In the genomic region with DNA sequence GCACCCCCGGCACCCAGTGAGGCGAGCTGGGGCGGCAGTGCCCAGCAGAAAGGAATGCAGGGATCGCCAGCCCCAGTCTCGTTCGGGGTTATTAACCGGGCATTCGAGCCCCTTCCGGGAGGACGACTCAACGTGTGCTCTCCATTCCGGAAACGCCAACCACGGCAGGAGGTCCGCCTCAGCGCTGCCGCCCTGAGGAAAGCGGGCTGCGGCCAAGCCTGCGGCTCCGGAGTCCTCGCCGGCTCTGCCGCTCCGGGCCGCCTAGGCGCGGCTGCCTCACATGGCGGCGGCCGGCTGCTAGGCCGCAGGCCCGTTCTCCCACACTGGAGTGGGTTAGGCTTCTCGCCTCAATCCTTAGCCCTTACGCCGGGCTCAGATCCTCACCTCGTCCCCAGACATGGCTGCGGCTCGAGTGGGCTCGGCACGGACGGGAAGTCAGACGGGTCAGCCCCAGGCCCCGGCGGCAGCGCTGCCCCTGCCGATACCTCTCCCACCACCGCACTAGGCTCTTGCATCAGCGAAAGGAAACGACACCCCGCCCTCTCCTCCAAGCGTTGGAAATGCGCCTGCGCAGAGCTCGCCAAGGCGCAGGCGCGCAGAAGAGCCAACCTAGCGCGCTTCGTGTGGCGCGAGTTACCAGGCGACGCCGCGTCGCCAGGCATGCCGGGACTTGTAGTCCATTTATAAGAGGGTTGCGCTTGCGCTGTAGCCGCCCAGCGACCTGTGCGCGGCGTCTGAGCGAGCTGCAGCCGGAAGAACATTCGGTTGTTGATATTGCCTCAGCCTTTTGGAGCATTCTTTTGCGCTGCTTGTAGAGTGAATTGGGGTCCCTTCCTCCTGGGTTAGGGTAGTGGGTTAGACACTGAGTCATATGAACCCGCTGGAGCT, we compare ENCODE assay signal across 1 cellular context.
TF ChIP-seq lines count a peak whose summit lies in the region.

A gene with protein sequence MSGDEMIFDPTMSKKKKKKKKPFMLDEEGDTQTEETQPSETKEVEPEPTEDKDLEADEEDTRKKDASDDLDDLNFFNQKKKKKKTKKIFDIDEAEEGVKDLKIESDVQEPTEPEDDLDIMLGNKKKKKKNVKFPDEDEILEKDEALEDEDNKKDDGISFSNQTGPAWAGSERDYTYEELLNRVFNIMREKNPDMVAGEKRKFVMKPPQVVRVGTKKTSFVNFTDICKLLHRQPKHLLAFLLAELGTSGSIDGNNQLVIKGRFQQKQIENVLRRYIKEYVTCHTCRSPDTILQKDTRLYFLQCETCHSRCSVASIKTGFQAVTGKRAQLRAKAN (minus strand): TSS at position 532 of the 888 bp plus-strand sequence. CDS start 133 bp downstream, at position 399.

TF ChIP-seq in K562, 482 proteins besides CTCF, POLR2A, EP300 and RAD21 (continued from another document):
- TF ChIP-seq, protein P1, sequence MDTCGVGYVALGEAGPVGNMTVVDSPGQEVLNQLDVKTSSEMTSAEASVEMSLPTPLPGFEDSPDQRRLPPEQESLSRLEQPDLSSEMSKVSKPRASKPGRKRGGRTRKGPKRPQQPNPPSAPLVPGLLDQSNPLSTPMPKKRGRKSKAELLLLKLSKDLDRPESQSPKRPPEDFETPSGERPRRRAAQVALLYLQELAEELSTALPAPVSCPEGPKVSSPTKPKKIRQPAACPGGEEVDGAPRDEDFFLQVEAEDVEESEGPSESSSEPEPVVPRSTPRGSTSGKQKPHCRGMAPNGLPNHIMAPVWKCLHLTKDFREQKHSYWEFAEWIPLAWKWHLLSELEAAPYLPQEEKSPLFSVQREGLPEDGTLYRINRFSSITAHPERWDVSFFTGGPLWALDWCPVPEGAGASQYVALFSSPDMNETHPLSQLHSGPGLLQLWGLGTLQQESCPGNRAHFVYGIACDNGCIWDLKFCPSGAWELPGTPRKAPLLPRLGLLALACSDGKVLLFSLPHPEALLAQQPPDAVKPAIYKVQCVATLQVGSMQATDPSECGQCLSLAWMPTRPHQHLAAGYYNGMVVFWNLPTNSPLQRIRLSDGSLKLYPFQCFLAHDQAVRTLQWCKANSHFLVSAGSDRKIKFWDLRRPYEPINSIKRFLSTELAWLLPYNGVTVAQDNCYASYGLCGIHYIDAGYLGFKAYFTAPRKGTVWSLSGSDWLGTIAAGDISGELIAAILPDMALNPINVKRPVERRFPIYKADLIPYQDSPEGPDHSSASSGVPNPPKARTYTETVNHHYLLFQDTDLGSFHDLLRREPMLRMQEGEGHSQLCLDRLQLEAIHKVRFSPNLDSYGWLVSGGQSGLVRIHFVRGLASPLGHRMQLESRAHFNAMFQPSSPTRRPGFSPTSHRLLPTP (IDR thresholded peaks at IDR 0.05; ENCODE audit: borderline replicate concordance, extremely low read depth, insufficient read length), result no peak
- TF ChIP-seq, protein P2, sequence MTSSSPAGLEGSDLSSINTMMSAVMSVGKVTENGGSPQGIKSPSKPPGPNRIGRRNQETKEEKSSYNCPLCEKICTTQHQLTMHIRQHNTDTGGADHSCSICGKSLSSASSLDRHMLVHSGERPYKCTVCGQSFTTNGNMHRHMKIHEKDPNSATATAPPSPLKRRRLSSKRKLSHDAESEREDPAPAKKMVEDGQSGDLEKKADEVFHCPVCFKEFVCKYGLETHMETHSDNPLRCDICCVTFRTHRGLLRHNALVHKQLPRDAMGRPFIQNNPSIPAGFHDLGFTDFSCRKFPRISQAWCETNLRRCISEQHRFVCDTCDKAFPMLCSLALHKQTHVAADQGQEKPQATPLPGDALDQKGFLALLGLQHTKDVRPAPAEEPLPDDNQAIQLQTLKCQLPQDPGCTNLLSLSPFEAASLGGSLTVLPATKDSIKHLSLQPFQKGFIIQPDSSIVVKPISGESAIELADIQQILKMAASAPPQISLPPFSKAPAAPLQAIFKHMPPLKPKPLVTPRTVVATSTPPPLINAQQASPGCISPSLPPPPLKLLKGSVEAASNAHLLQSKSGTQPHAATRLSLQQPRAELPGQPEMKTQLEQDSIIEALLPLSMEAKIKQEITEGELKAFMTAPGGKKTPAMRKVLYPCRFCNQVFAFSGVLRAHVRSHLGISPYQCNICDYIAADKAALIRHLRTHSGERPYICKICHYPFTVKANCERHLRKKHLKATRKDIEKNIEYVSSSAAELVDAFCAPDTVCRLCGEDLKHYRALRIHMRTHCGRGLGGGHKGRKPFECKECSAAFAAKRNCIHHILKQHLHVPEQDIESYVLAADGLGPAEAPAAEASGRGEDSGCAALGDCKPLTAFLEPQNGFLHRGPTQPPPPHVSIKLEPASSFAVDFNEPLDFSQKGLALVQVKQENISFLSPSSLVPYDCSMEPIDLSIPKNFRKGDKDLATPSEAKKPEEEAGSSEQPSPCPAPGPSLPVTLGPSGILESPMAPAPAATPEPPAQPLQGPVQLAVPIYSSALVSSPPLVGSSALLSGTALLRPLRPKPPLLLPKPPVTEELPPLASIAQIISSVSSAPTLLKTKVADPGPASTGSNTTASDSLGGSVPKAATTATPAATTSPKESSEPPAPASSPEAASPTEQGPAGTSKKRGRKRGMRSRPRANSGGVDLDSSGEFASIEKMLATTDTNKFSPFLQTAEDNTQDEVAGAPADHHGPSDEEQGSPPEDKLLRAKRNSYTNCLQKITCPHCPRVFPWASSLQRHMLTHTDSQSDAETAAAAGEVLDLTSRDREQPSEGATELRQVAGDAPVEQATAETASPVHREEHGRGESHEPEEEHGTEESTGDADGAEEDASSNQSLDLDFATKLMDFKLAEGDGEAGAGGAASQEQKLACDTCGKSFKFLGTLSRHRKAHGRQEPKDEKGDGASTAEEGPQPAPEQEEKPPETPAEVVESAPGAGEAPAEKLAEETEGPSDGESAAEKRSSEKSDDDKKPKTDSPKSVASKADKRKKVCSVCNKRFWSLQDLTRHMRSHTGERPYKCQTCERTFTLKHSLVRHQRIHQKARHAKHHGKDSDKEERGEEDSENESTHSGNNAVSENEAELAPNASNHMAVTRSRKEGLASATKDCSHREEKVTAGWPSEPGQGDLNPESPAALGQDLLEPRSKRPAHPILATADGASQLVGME (CRISPR knock-in tag; IDR thresholded peaks at IDR 0.05), result no peak; the same call in 1 of the 2 replicates
- TF ChIP-seq ZNF583 (CRISPR knock-in tag; IDR thresholded peaks at IDR 0.05) (no peak; the same call in 1 of the 2 replicates), POU5F1 (IDR thresholded peaks at IDR 0.05; ENCODE audit: borderline replicate concordance, low read depth, low read length, partially characterized antibody) (peak; percentile 78), EGR1 (conservative IDR thresholded peaks at IDR 0.05) (peak; percentile 48), FOSL1 (tag; conservative IDR thresholded peaks at IDR 0.05) (no peak), SNIP1 (IDR thresholded peaks at IDR 0.05; ENCODE audit: low read depth) (no peak), NFE2 (IDR thresholded peaks at IDR 0.05; ENCODE audit: low read depth) (no peak), ZNF354B (CRISPR knock-in tag; IDR thresholded peaks at IDR 0.05) (no peak), ELF4 (CRISPR knock-in tag; IDR thresholded peaks at IDR 0.05) (no peak; the same call in 1 of the 2 replicates), ZNF311 (CRISPR knock-in tag; IDR thresholded peaks at IDR 0.05) (no peak), NUFIP1 (IDR thresholded peaks at IDR 0.05; ENCODE audit: partially characterized antibody) (no peak), CHD4 (IDR thresholded peaks at IDR 0.05; ENCODE audit: insufficient read depth, insufficient replicate concordance, low read depth, low read length, poor library complexity, severe bottlenecking) (no peak), ZKSCAN1 (IDR thresholded peaks at IDR 0.05; ENCODE audit: low read depth, low read length) (no peak), BHLHE40 (IDR thresholded peaks at IDR 0.05; ENCODE audit: low read length) (no peak), KLF10 (CRISPR knock-in tag; IDR thresholded peaks at IDR 0.05) (no peak)
- TF ChIP-seq, protein P3, sequence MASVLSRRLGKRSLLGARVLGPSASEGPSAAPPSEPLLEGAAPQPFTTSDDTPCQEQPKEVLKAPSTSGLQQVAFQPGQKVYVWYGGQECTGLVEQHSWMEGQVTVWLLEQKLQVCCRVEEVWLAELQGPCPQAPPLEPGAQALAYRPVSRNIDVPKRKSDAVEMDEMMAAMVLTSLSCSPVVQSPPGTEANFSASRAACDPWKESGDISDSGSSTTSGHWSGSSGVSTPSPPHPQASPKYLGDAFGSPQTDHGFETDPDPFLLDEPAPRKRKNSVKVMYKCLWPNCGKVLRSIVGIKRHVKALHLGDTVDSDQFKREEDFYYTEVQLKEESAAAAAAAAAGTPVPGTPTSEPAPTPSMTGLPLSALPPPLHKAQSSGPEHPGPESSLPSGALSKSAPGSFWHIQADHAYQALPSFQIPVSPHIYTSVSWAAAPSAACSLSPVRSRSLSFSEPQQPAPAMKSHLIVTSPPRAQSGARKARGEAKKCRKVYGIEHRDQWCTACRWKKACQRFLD (CRISPR knock-in tag; IDR thresholded peaks at IDR 0.05), result peak; percentile 58; the same call in 1 of the 2 replicates
- TF ChIP-seq, protein P4, sequence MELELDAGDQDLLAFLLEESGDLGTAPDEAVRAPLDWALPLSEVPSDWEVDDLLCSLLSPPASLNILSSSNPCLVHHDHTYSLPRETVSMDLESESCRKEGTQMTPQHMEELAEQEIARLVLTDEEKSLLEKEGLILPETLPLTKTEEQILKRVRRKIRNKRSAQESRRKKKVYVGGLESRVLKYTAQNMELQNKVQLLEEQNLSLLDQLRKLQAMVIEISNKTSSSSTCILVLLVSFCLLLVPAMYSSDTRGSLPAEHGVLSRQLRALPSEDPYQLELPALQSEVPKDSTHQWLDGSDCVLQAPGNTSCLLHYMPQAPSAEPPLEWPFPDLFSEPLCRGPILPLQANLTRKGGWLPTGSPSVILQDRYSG (tag; conservative IDR thresholded peaks at IDR 0.05; ENCODE audit: low read depth), result no peak; the same call in 1 of the 2 replicates
- TF ChIP-seq, protein P5, sequence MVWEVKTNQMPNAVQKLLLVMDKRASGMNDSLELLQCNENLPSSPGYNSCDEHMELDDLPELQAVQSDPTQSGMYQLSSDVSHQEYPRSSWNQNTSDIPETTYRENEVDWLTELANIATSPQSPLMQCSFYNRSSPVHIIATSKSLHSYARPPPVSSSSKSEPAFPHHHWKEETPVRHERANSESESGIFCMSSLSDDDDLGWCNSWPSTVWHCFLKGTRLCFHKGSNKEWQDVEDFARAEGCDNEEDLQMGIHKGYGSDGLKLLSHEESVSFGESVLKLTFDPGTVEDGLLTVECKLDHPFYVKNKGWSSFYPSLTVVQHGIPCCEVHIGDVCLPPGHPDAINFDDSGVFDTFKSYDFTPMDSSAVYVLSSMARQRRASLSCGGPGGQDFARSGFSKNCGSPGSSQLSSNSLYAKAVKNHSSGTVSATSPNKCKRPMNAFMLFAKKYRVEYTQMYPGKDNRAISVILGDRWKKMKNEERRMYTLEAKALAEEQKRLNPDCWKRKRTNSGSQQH (CRISPR knock-in tag; IDR thresholded peaks at IDR 0.05), result no peak
TF ChIP-seq in K562: peak in this region for 160.
